Comparison of ENCODE assay signal across 8 cellular contexts in the genomic region with DNA sequence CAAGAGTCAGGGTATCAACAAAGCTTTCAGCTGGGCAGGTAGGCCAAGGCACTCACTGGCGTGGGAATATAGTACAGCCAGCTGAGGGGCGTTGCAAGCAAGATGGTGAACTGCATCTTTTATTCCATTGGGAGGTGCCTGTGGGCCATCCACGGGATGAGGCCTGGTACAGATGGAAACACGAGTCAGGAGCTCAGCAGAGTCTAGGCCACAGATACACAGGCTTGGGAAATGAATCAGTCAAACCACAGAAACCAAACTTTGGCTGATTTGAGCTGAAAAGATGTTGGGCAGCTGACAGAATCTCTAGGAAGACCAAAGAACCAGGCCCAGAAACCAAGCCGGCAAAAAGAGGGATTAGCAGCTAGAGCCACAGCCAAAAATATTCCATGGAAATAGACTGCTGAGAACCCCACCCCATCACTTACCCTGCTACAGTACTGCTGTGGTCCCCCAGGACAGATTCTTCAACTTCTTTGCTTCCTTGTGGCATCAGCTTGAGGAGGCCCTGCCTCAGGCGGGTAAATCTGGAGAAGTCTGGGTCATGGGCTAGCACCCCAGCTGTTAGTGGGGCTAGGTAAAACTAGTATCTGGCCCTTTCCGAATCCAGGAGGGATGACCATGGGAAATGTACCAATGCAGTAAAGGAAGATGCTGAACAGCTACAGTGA.
A peak's percentile ranks its signal among the peaks of the same experiment; 100 is the strongest.
DNase-seq lines count a peak whose midpoint lies in the region; ATAC-seq and TF ChIP-seq lines count a peak whose summit lies in the region.

No MANE protein-coding gene starts in this region.

- CTCF ChIA-PET in activated naive CD4-positive, alpha-beta T cell treated with anti-CD3 and anti-CD28 coated beads for 36 hours (lab: Charles Lee) = interaction anchor here (0.5 to 3.3 kb wide), 16 partner anchors 7 to 109 kb away, joined by 3 to 22 read pairs (median 4); a partner anchor contains a TSS

- H3K36me3 ChIP-seq in colonic mucosa (no peaks in the 10 kb centered on the region), upper lobe of right lung (no peaks in the 10 kb centered on the region)

- H3K27me3 Mint-ChIP-seq in activated naive CD4-positive, alpha-beta T cell treated with anti-CD3 and anti-CD28 coated beads for 36 hours (ENCODE audit: low read depth) = no peaks in the 10 kb centered on the region
- H3K27me3 Mint-ChIP-seq in effector memory CD8-positive, alpha-beta T cell = no peaks in the 10 kb centered on the region
- H3K27me3 Mint-ChIP-seq in stimulated activated naive CD8-positive, alpha-beta T cell treated with anti-CD3 and anti-CD28 coated beads, Interleukin-15, amount 100 ng/mL, for 72 hours = no peaks in the 10 kb centered on the region

- peaks cover 78% of the 10 kb centered on the region for H3K4me1 Mint-ChIP-seq in activated naive CD4-positive, alpha-beta T cell treated with anti-CD3 and anti-CD28 coated beads for 36 hours (ENCODE audit: low read depth)
- peaks cover 43 to 58% of the 10 kb centered on the region in 2 donors for H3K4me1 Mint-ChIP-seq in effector memory CD8-positive, alpha-beta T cell (ENCODE audit: low read depth in 2 of 2)
- peaks cover 79% of the 10 kb centered on the region for H3K4me1 Mint-ChIP-seq in stimulated activated naive CD8-positive, alpha-beta T cell treated with anti-CD3 and anti-CD28 coated beads, Interleukin-15, amount 100 ng/mL, for 72 hours

- peak overlapping the region; percentile 27 for H3K27ac Mint-ChIP-seq in activated naive CD4-positive, alpha-beta T cell treated with anti-CD3 and anti-CD28 coated beads for 36 hours
- H3K27ac Mint-ChIP-seq in effector memory CD8-positive, alpha-beta T cell = peak overlapping the region; percentile 0 to 2
- H3K27ac Mint-ChIP-seq in stimulated activated naive CD8-positive, alpha-beta T cell treated with anti-CD3 and anti-CD28 coated beads, Interleukin-15, amount 100 ng/mL, for 72 hours = peak overlapping the region; percentile 3 to 75

- H3K4me3 ChIP-seq in colonic mucosa = no peak overlapping the region
- no peak overlapping the region for H3K4me3 ChIP-seq in upper lobe of right lung

- H3K27me3 ChIP-seq in colonic mucosa (no peaks in the 10 kb centered on the region), upper lobe of right lung (no peaks in the 10 kb centered on the region)

- H3K4me3 Mint-ChIP-seq in activated naive CD4-positive, alpha-beta T cell treated with anti-CD3 and anti-CD28 coated beads for 36 hours = no peak overlapping the region
- H3K4me3 Mint-ChIP-seq in effector memory CD8-positive, alpha-beta T cell = peak overlapping the region in 1 of 2 donors; percentile 5
- peak overlapping the region; percentile 2 to 44 for H3K4me3 Mint-ChIP-seq in stimulated activated naive CD8-positive, alpha-beta T cell treated with anti-CD3 and anti-CD28 coated beads, Interleukin-15, amount 100 ng/mL, for 72 hours

- peaks cover 17% of the 10 kb centered on the region for H3K36me3 Mint-ChIP-seq in activated naive CD4-positive, alpha-beta T cell treated with anti-CD3 and anti-CD28 coated beads for 36 hours (ENCODE audit: low read depth)
- peaks cover 22% of the 10 kb centered on the region for H3K36me3 Mint-ChIP-seq in effector memory CD8-positive, alpha-beta T cell (ENCODE audit: insufficient read depth)

- H3K9me3 Mint-ChIP-seq in activated naive CD4-positive, alpha-beta T cell treated with anti-CD3 and anti-CD28 coated beads for 36 hours = no peaks in the 10 kb centered on the region
- H3K9me3 Mint-ChIP-seq in effector memory CD8-positive, alpha-beta T cell = no peaks in the 10 kb centered on the region
- no peaks in the 10 kb centered on the region for H3K9me3 Mint-ChIP-seq in stimulated activated naive CD8-positive, alpha-beta T cell treated with anti-CD3 and anti-CD28 coated beads, Interleukin-15, amount 100 ng/mL, for 72 hours

- ATAC-seq in effector memory CD8-positive, alpha-beta T cell (replicated peaks) = peak; percentile 31
- ATAC-seq in stimulated activated naive CD8-positive, alpha-beta T cell treated with anti-CD3 and anti-CD28 coated beads, Interleukin-15, amount 100 ng/mL, for 72 hours = peak; percentile 94
- no peak for ATAC-seq in HG02763 (IDR thresholded peaks at IDR 0.05; ENCODE audit: unreplicated experiment)
- no peak for ATAC-seq in upper lobe of right lung

- no peak for TF ChIP-seq CTCF in colonic mucosa (IDR thresholded peaks at IDR 0.05)
- no peak for TF ChIP-seq CTCF in upper lobe of right lung (IDR thresholded peaks at IDR 0.05)

- H3K4me1 ChIP-seq in colonic mucosa = no peaks in the 10 kb centered on the region
- peaks cover 10% of the 10 kb centered on the region for H3K4me1 ChIP-seq in upper lobe of right lung

- H3K27ac ChIP-seq in colonic mucosa (no peak overlapping the region), upper lobe of right lung (no peak overlapping the region)

- H3K9me3 ChIP-seq in colonic mucosa (no peaks in the 10 kb centered on the region), upper lobe of right lung (no peaks in the 10 kb centered on the region)

- intact Hi-C loops in activated naive CD4-positive, alpha-beta T cell treated with anti-CD3 and anti-CD28 coated beads for 36 hours (cut with micrococcal nuclease) = loop anchor here (1.0 kb wide), 2 partner anchors 11 to 33 kb away; no protein-coding TSS in a partner anchor
- intact Hi-C loops in colonic mucosa (cut with DNase I) (no loop called here), upper lobe of right lung (cut with DNase I) (no loop called here)

- DNase-seq in activated naive CD4-positive, alpha-beta T cell treated with anti-CD3 and anti-CD28 coated beads for 36 hours = peak; percentile 54
- no peak for DNase-seq in activated naive CD4-positive, alpha-beta T cell (lab: John Stamatoyannopoulos, UW)
- DNase-seq in MV-4-11 (lab: John Stamatoyannopoulos, UW) = peak; percentile 72
- DNase-seq in effector memory CD8-positive, alpha-beta T cell = no peak
- peak; percentile 33 to 52 for DNase-seq in stimulated activated naive CD8-positive, alpha-beta T cell treated with anti-CD3 and anti-CD28 coated beads, Interleukin-15, amount 100 ng/mL, for 72 hours
- DNase-seq in colonic mucosa = no peak
- DNase-seq in upper lobe of right lung = no peak

- no peak overlapping the region for H3K9ac ChIP-seq in colonic mucosa (ENCODE audit: low read depth in 2 of 2, low read length in 2 of 2)

Comparison
In these comparisons a context has a peak if more than half of its experiments do, and no peak if none do; other contexts are left out.
1. DNase-seq: peak in activated naive CD4-positive, alpha-beta T cell treated with anti-CD3 and anti-CD28 coated beads for 36 hours (single experiment), MV-4-11 (single experiment) and stimulated activated naive CD8-positive, alpha-beta T cell treated with anti-CD3 and anti-CD28 coated beads, Interleukin-15, amount 100 ng/mL, for 72 hours (2 of 2); none in activated naive CD4-positive, alpha-beta T cell (0 of 4), effector memory CD8-positive, alpha-beta T cell (0 of 3), colonic mucosa (single experiment) and upper lobe of right lung (single experiment).
2. ATAC-seq: peak in effector memory CD8-positive, alpha-beta T cell (single experiment) and stimulated activated naive CD8-positive, alpha-beta T cell treated with anti-CD3 and anti-CD28 coated beads, Interleukin-15, amount 100 ng/mL, for 72 hours (single experiment); none in HG02763 (single experiment) and upper lobe of right lung (single experiment).
3. Peak in every context shown above with its lines, with median percentiles within 50 percentile points of each other: H3K27ac Mint-ChIP-seq.